Comparison of ENCODE assay signal across 20 cellular contexts in genomic region chr6:126300126-126300525, GRCh38. TPM values are rescaled to one million over a fixed set of nuclear protein-coding genes. Genes with fewer than 3 reads are reported as not detected.
A peak's percentile ranks its signal among the peaks of the same experiment; 100 is the strongest.
DNase-seq lines count a peak whose midpoint lies in the region; ATAC-seq and TF ChIP-seq lines count a peak whose summit lies in the region.
"Had no signal": no experiment of that assay in that cellular context is flagged by ENCODE, and none has a peak within 500 bp of the region (broad histone marks: within the 10 kb centered on the region; RNA-seq: fewer than 3 reads in every experiment).

No MANE protein-coding gene starts in this region.

- peak overlapping the region; percentile 2 for H3K4me3 Mint-ChIP-seq in T-helper 2 cell treated with Interferon-gamma antibody and Interleukin-4, amounts not matched to agents 5 μg/mL and 100 μg/mL, for 36 hours
- no peak overlapping the region for H3K4me3 Mint-ChIP-seq in WTC11
- no peak overlapping the region for H3K4me3 Mint-ChIP-seq in effector memory CD8-positive, alpha-beta T cell
- no peak overlapping the region for H3K4me3 Mint-ChIP-seq in activated T-helper 1 cell treated with anti-CD3 and anti-CD28 coated beads, Interleukin-12 subunit alpha, Interleukin-12 subunit beta, Interleukin-2, Interleukin-4 antibody, amounts not matched to agents 30 ng/mL and 10 ng/mL and 1 ng/mL, durations not matched to agents 14 hours and 24 hours and 36 hours
- H3K4me3 Mint-ChIP-seq: activated B cell treated with CpG ODN at 0.5 μM for 24 hours; activated CD4-positive, alpha-beta memory T cell treated with anti-CD3 and anti-CD28 coated beads for 36 hours; CD8-positive, alpha-beta T cell; endodermal cell had no signal

- POLR2A ChIA-PET in WTC11 (lab: Charles Lee) = no interaction called here

- no peaks in the 10 kb centered on the region for H3K36me3 Mint-ChIP-seq in T-helper 2 cell treated with Interferon-gamma antibody and Interleukin-4, amounts not matched to agents 5 μg/mL and 100 μg/mL, for 36 hours (ENCODE audit: low read depth)
- H3K36me3 Mint-ChIP-seq in WTC11 = no peaks in the 10 kb centered on the region
- no peaks in the 10 kb centered on the region for H3K36me3 Mint-ChIP-seq in effector memory CD8-positive, alpha-beta T cell (ENCODE audit: insufficient read depth)
- H3K36me3 Mint-ChIP-seq in activated T-helper 1 cell treated with anti-CD3 and anti-CD28 coated beads, Interleukin-12 subunit alpha, Interleukin-12 subunit beta, Interleukin-2, Interleukin-4 antibody, amounts not matched to agents 30 ng/mL and 10 ng/mL and 1 ng/mL, durations not matched to agents 14 hours and 24 hours and 36 hours (ENCODE audit: low read depth) = no peaks in the 10 kb centered on the region
- H3K36me3 Mint-ChIP-seq: activated CD4-positive, alpha-beta memory T cell treated with anti-CD3 and anti-CD28 coated beads for 36 hours; CD8-positive, alpha-beta T cell had no signal

- DNase-seq in T-helper 2 cell treated with Interferon-gamma antibody and Interleukin-4, amounts not matched to agents 5 μg/mL and 100 μg/mL, for 36 hours (ENCODE audit: low spot score) = no peak
- DNase-seq in T-helper 2 cell = no peak
- no peak for DNase-seq in WTC11 (ENCODE audit: low spot score)
- no peak for DNase-seq in NCI-H2107 (lab: John Stamatoyannopoulos, UW)
- no peak for DNase-seq in effector memory CD8-positive, alpha-beta T cell
- no peak for DNase-seq in activated T-helper 1 cell treated with anti-CD3 and anti-CD28 coated beads, Interleukin-12 subunit alpha, Interleukin-12 subunit beta, Interleukin-2, Interleukin-4 antibody, amounts not matched to agents 30 ng/mL and 10 ng/mL and 1 ng/mL, durations not matched to agents 14 hours and 24 hours and 36 hours (ENCODE audit: low spot score)
- DNase-seq: 8988T; activated B cell treated with CpG ODN at 0.5 μM for 24 hours; activated CD4-positive, alpha-beta memory T cell treated with anti-CD3 and anti-CD28 coated beads for 36 hours; activated gamma-delta T cell treated with Interleukin-2 at 50 U/mL for 16 hours; amniotic stem cell; CD8-positive, alpha-beta T cell; endodermal cell; Karpas-422; NCI-H2081 treated with DMSO at 0.1 percent for 48 hours; NCI-H446; psoas muscle; upper lobe of right lung had no signal

- TF ChIP-seq CTCF in WTC11 (IDR thresholded peaks at IDR 0.05) = no peak

- H3K27me3 Mint-ChIP-seq in T-helper 2 cell treated with Interferon-gamma antibody and Interleukin-4, amounts not matched to agents 5 μg/mL and 100 μg/mL, for 36 hours (ENCODE audit: low read depth) = peaks cover 7% of the 10 kb centered on the region
- H3K27me3 Mint-ChIP-seq in WTC11 (ENCODE audit: low read depth) = no peaks in the 10 kb centered on the region
- no peaks in the 10 kb centered on the region for H3K27me3 Mint-ChIP-seq in effector memory CD8-positive, alpha-beta T cell
- H3K27me3 Mint-ChIP-seq in activated T-helper 1 cell treated with anti-CD3 and anti-CD28 coated beads, Interleukin-12 subunit alpha, Interleukin-12 subunit beta, Interleukin-2, Interleukin-4 antibody, amounts not matched to agents 30 ng/mL and 10 ng/mL and 1 ng/mL, durations not matched to agents 14 hours and 24 hours and 36 hours (ENCODE audit: insufficient read depth) = peaks cover 5% of the 10 kb centered on the region
- H3K27me3 Mint-ChIP-seq: activated B cell treated with CpG ODN at 0.5 μM for 24 hours had no signal

- H3K27ac Mint-ChIP-seq in T-helper 2 cell treated with Interferon-gamma antibody and Interleukin-4, amounts not matched to agents 5 μg/mL and 100 μg/mL, for 36 hours = no peak overlapping the region
- peak overlapping the region; percentile 11; the same call in 1 of the 2 replicates for H3K27ac Mint-ChIP-seq in WTC11
- H3K27ac Mint-ChIP-seq in effector memory CD8-positive, alpha-beta T cell = no peak overlapping the region
- H3K27ac Mint-ChIP-seq in activated T-helper 1 cell treated with anti-CD3 and anti-CD28 coated beads, Interleukin-12 subunit alpha, Interleukin-12 subunit beta, Interleukin-2, Interleukin-4 antibody, amounts not matched to agents 30 ng/mL and 10 ng/mL and 1 ng/mL, durations not matched to agents 14 hours and 24 hours and 36 hours = no peak overlapping the region
- H3K27ac Mint-ChIP-seq: activated B cell treated with CpG ODN at 0.5 μM for 24 hours; activated CD4-positive, alpha-beta memory T cell treated with anti-CD3 and anti-CD28 coated beads for 36 hours; CD8-positive, alpha-beta T cell; endodermal cell had no signal

- H3K9me3 Mint-ChIP-seq in T-helper 2 cell treated with Interferon-gamma antibody and Interleukin-4, amounts not matched to agents 5 μg/mL and 100 μg/mL, for 36 hours = no peaks in the 10 kb centered on the region
- no peaks in the 10 kb centered on the region for H3K9me3 Mint-ChIP-seq in WTC11
- H3K9me3 Mint-ChIP-seq in effector memory CD8-positive, alpha-beta T cell = no peaks in the 10 kb centered on the region
- no peaks in the 10 kb centered on the region for H3K9me3 Mint-ChIP-seq in activated T-helper 1 cell treated with anti-CD3 and anti-CD28 coated beads, Interleukin-12 subunit alpha, Interleukin-12 subunit beta, Interleukin-2, Interleukin-4 antibody, amounts not matched to agents 30 ng/mL and 10 ng/mL and 1 ng/mL, durations not matched to agents 14 hours and 24 hours and 36 hours
- H3K9me3 Mint-ChIP-seq: activated B cell treated with CpG ODN at 0.5 μM for 24 hours; activated CD4-positive, alpha-beta memory T cell treated with anti-CD3 and anti-CD28 coated beads for 36 hours; CD8-positive, alpha-beta T cell; endodermal cell had no signal

- intact Hi-C loops in activated T-helper 1 cell treated with anti-CD3 and anti-CD28 coated beads, Interleukin-12 subunit alpha, Interleukin-12 subunit beta, Interleukin-2, Interleukin-4 antibody, amounts not matched to agents 30 ng/mL and 10 ng/mL and 1 ng/mL, durations not matched to agents 14 hours and 24 hours and 36 hours (cut with micrococcal nuclease) = no loop called here

- CTCF ChIA-PET in WTC11 (lab: Charles Lee) = no interaction called here

- peaks cover 14% of the 10 kb centered on the region for H3K4me1 Mint-ChIP-seq in T-helper 2 cell treated with Interferon-gamma antibody and Interleukin-4, amounts not matched to agents 5 μg/mL and 100 μg/mL, for 36 hours (ENCODE audit: low read depth)
- peaks cover 4% of the 10 kb centered on the region for H3K4me1 Mint-ChIP-seq in WTC11
- H3K4me1 Mint-ChIP-seq in effector memory CD8-positive, alpha-beta T cell (ENCODE audit: low read depth in 2 of 2) = no peaks in the 10 kb centered on the region
- peaks cover 20% of the 10 kb centered on the region for H3K4me1 Mint-ChIP-seq in activated T-helper 1 cell treated with anti-CD3 and anti-CD28 coated beads, Interleukin-12 subunit alpha, Interleukin-12 subunit beta, Interleukin-2, Interleukin-4 antibody, amounts not matched to agents 30 ng/mL and 10 ng/mL and 1 ng/mL, durations not matched to agents 14 hours and 24 hours and 36 hours (ENCODE audit: low read depth)
- H3K4me1 Mint-ChIP-seq: activated B cell treated with CpG ODN at 0.5 μM for 24 hours, endodermal cell had no signal

- peak; percentile 51 for ATAC-seq in GM21526 (IDR thresholded peaks at IDR 0.05; ENCODE audit: low FRiP score, unreplicated experiment)
- peak; percentile 41 for ATAC-seq in HG03103 (IDR thresholded peaks at IDR 0.05; ENCODE audit: low read depth, unreplicated experiment)
- no peak for ATAC-seq in WTC11
- no peak for ATAC-seq in effector memory CD8-positive, alpha-beta T cell (replicated peaks)
- ATAC-seq: CD8-positive, alpha-beta T cell; psoas muscle; upper lobe of right lung had no signal

TF ChIP-seq in WTC11, 78 proteins besides CTCF, POLR2A, EP300 and RAD21 (continues in another document):
- TF ChIP-seq NFE2L1 (CRISPR knock-in tag; IDR thresholded peaks at IDR 0.05) (no peak), PRDM15 (CRISPR knock-in tag; IDR thresholded peaks at IDR 0.05) (no peak), NFYB (CRISPR knock-in tag; conservative IDR thresholded peaks at IDR 0.05; ENCODE audit: low read depth) (no peak)

RNA-seq across cellular contexts. Expression of gene CENPW, which starts 39.8 kb away (rescaled TPM):
- total RNA-seq in WTC11 (2021) = 84.1 to 90.4 TPM (median 85.1 TPM) in 3 replicates
- total RNA-seq in activated T-helper 1 cell treated with anti-CD3 and anti-CD28 coated beads, Interleukin-12 subunit alpha, Interleukin-12 subunit beta, Interleukin-2, Interleukin-4 antibody, amounts not matched to agents 30 ng/mL and 10 ng/mL and 1 ng/mL, durations not matched to agents 14 hours and 24 hours and 36 hours = 43.4 and 44.2 TPM in 2 replicates

Comparison
In these comparisons a context has a peak if more than half of its experiments do, and no peak if none do; other contexts are left out.
1. ATAC-seq: peak in GM21526 (single experiment) and HG03103 (single experiment); none in WTC11 (single experiment) and effector memory CD8-positive, alpha-beta T cell (single experiment).